9 cellular contexts compared by ENCODE assay signal in genomic region chr4:156294577-156294976, GRCh38.
DNase-seq lines count a peak whose midpoint lies in the region; ATAC-seq and TF ChIP-seq lines count a peak whose summit lies in the region.
"Had no signal": no experiment of that assay in that cellular context is flagged by ENCODE, and none has a peak within 500 bp of the region (broad histone marks: within the 10 kb centered on the region; RNA-seq: fewer than 3 reads in every experiment).

No MANE protein-coding gene starts in this region.

- no peaks in the 10 kb centered on the region for H3K79me1 ChIP-seq in mesenchymal stem cell (replicated peaks; ENCODE audit: low read length, poor library complexity, severe bottlenecking)

- H3K9me3 ChIP-seq in mesenchymal stem cell (ENCODE audit: control insufficient read depth, low read length), result no peaks in the 10 kb centered on the region
- H3K9me3 ChIP-seq in MG63, result no peaks in the 10 kb centered on the region
- H3K9me3 ChIP-seq: neutrophil had no signal

- no peaks in the 10 kb centered on the region for H3K27me3 ChIP-seq in mesenchymal stem cell (ENCODE audit: control insufficient read depth in 1 of 2, insufficient read depth in 1 of 2, low read length in 2 of 2)
- no peaks in the 10 kb centered on the region for H3K27me3 ChIP-seq in MG63
- H3K27me3 ChIP-seq: neutrophil had no signal

- no peak overlapping the region for H2AK5ac ChIP-seq in mesenchymal stem cell (ENCODE audit: low read length, severe bottlenecking)

- no peak overlapping the region for H2BK120ac ChIP-seq in mesenchymal stem cell (ENCODE audit: low read depth, low read length)

- DNase-seq in NCI-H2081 (lab: John Stamatoyannopoulos, UW) (peak; percentile 32 to 80), astrocyte of the hippocampus (ENCODE audit: low read depth, low spot score) (peak; percentile 86), mesenchymal stem cell (peak; percentile 91), MG63 (no peak)

- H3K4me1 ChIP-seq in mesenchymal stem cell (ENCODE audit: control insufficient read depth, insufficient read depth, low read depth, low read length), result no peaks in the 10 kb centered on the region

- peak; percentile 7 for TF ChIP-seq CTCF in GM12873 (IDR thresholded peaks at IDR 0.05; ENCODE audit: insufficient read depth, low read depth, low read length, missing control alignments)

- H2AFZ ChIP-seq in mesenchymal stem cell (ENCODE audit: low read depth, low read length), result no peak overlapping the region

- no peak overlapping the region for H3K14ac ChIP-seq in mesenchymal stem cell (ENCODE audit: low read length in 2 of 2)

- no peak overlapping the region for H4K8ac ChIP-seq in mesenchymal stem cell (ENCODE audit: low read length)

- H3K23ac ChIP-seq in mesenchymal stem cell (ENCODE audit: low read length in 2 of 2), result no peak overlapping the region

- H3K36me3 ChIP-seq in mesenchymal stem cell (ENCODE audit: control insufficient read depth in 1 of 2, insufficient read depth in 2 of 2, low read depth in 1 of 2, low read length in 2 of 2), result no peaks in the 10 kb centered on the region
- H3K36me3 ChIP-seq in MG63, result no peaks in the 10 kb centered on the region
- H3K36me3 ChIP-seq: neutrophil had no signal

- H3K4me2 ChIP-seq in mesenchymal stem cell (ENCODE audit: low read length, poor library complexity, severe bottlenecking), result no peak overlapping the region

- H3K9ac ChIP-seq in mesenchymal stem cell (ENCODE audit: low read length), result peak overlapping the region; percentile 46

- no peak overlapping the region for H2BK5ac ChIP-seq in mesenchymal stem cell (ENCODE audit: low read depth, low read length, poor library complexity, severe bottlenecking)

- peak overlapping the region; percentile 89 for H3K27ac ChIP-seq in mesenchymal stem cell (ENCODE audit: low read length, poor library complexity, severe bottlenecking)
- H3K27ac ChIP-seq: neutrophil had no signal

- H3K18ac ChIP-seq in mesenchymal stem cell (ENCODE audit: low read depth in 1 of 2, low read length in 2 of 2), result no peak overlapping the region

- WGBS in mesenchymal stem cell, result 3% methylated on average over 2 of the region's 2 CpGs

- ATAC-seq in HG02981 (IDR thresholded peaks at IDR 0.05; ENCODE audit: unreplicated experiment) (no peak), HG03139 (IDR thresholded peaks at IDR 0.05; ENCODE audit: unreplicated experiment) (no peak)
- ATAC-seq in activated CD4-positive, CD25-positive, alpha-beta regulatory T cell treated with anti-CD3 and anti-CD28 coated beads, Interleukin-2, amount 50 U/mL, for 24 hours, result no peak

- H3K4me3 ChIP-seq in mesenchymal stem cell (ENCODE audit: insufficient read depth in 1 of 2, low read depth in 1 of 2, low read length in 2 of 2), result no peak overlapping the region
- no peak overlapping the region for H3K4me3 ChIP-seq in MG63

- H4K91ac ChIP-seq in mesenchymal stem cell (ENCODE audit: low read length), result no peak overlapping the region

- no peak overlapping the region for H2BK12ac ChIP-seq in mesenchymal stem cell (ENCODE audit: low read length in 2 of 2)

- H3K4ac ChIP-seq in mesenchymal stem cell (ENCODE audit: low read depth in 1 of 2, low read length in 2 of 2), result no peak overlapping the region

- H2BK15ac ChIP-seq in mesenchymal stem cell (ENCODE audit: low read depth, poor library complexity, severe bottlenecking), result no peak overlapping the region
